7 cellular contexts compared by ENCODE assay signal in the genomic region with DNA sequence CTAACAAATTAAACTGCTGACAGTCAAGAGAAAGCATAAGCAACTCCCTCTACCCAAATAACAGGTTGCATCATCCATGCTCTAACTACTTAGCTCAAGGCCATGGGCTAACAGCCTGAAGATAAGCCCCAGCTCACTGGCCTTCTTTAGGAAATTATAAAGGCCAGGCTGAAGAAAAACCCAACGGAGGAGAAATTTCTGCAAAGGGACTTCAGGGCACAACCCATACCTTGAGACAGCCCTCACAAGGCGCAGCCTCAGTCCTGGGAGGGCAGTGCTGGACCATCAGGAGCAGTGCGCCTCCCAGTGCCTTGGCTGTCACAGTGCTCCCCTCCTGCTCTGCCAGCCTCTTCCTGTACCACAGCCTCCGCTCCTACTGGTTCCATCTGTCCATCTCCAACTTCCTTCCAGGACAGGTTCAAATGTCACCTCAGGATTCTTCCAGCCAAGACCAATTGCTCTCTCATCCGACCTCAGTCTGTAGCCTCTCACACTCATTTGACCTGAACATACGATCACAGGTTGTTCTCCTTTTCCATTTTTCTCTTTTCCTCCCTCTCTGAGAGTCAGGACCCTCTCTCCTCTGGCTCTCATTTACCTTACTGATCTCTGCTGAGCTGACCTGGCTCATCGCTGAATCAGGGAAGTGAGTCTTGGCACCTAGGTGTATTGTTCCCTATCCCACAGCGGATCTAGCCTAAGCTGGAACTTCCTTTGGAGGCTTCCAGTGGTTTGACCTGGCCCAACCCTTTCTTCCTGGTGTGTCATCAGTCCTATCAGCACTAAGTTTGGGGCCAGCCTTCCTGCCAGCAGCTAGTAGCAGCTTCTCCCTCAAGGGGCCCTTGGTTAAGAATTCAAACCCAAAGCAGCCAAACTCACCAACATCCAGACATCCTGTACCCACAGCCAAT. TPM values are rescaled to one million over a fixed set of nuclear protein-coding genes. Genes with fewer than 3 reads are reported as not detected.
DNase-seq lines count a peak whose midpoint lies in the region; ATAC-seq, FAIRE-seq and TF ChIP-seq lines count a peak whose summit lies in the region.

No MANE protein-coding gene starts in this region.

- H3K27ac ChIP-seq in SK-N-MC: peak overlapping the region; percentile 29; the same call in 1 of the 2 replicates
- no peak overlapping the region for H3K27ac ChIP-seq in rectal smooth muscle tissue (ENCODE audit: low read depth, low read length)

- in situ Hi-C loops in HAP-1 (cut with MboI; ENCODE audit: low sequenced_read_pairs): no loop called here

- peaks cover 9% of the 10 kb centered on the region for H3K4me1 ChIP-seq in HAP-1
- peaks cover 19% of the 10 kb centered on the region for H3K4me1 ChIP-seq in rectal smooth muscle tissue (ENCODE audit: control insufficient read depth, insufficient read depth, low read length)

- H3K9ac ChIP-seq in SK-N-MC (ENCODE audit: insufficient read length) (peak overlapping the region; percentile 96), rectal smooth muscle tissue (ENCODE audit: low read length) (no peak overlapping the region)

- ATAC-seq in esophagus mucosa: peak; percentile 56

- TF ChIP-seq CTCF in D721Med (IDR thresholded peaks at IDR 0.05; ENCODE audit: insufficient read depth, missing control alignments): no peak

- H3K27me3 ChIP-seq in HAP-1 (ENCODE audit: low read depth) (no peaks in the 10 kb centered on the region), rectal smooth muscle tissue (ENCODE audit: control insufficient read depth, insufficient read depth, low read length) (no peaks in the 10 kb centered on the region)

- peaks cover 22% of the 10 kb centered on the region for H3K36me3 ChIP-seq in HAP-1 (replicated peaks)
- H3K36me3 ChIP-seq in SK-N-MC (ENCODE audit: insufficient read depth, low read length): peaks cover 31% of the 10 kb centered on the region
- peaks cover 13% of the 10 kb centered on the region for H3K36me3 ChIP-seq in rectal smooth muscle tissue (ENCODE audit: control insufficient read depth, insufficient read depth, low read length)

- FAIRE-seq in D721Med (lab: Jason Lieb, UNC): no peak

- no peaks in the 10 kb centered on the region for H3K9me3 ChIP-seq in HAP-1
- H3K9me3 ChIP-seq in SK-N-MC (ENCODE audit: low read depth, low read length): no peaks in the 10 kb centered on the region

- no peak for DNase-seq in HAP-1 (ENCODE audit: low spot score in 2 of 2)
- DNase-seq in SK-N-MC (ENCODE audit: low read depth, low spot score): no peak
- DNase-seq in NCI-H345 (lab: John Stamatoyannopoulos, UW): no peak
- no peak for DNase-seq in NCI-H1092 treated with DMSO at 0.1 percent for 48 hours (lab: John Stamatoyannopoulos, UW)
- DNase-seq in D721Med (ENCODE audit: insufficient read length, low spot score): no peak

- H3K4me3 ChIP-seq in HAP-1 (peak overlapping the region; percentile 94; the same call in 1 of the 2 replicates), SK-N-MC (peak overlapping the region; percentile 99), rectal smooth muscle tissue (ENCODE audit: low read length) (peak overlapping the region; percentile 93)

RNA-seq across cellular contexts. Expression of a gene that starts 1.9 kb away (rescaled TPM):
- 53.3 TPM for total RNA-seq in esophagus mucosa

RNA-seq across cellular contexts. Expression of a gene that starts 27.3 kb away (rescaled TPM):
- total RNA-seq in esophagus mucosa: 19.1 TPM
